In genomic region chr6:79544299-79544927, GRCh38 we compare ENCODE assay signal across 8 cellular contexts. TPM values are rescaled to one million over a fixed set of nuclear protein-coding genes. Genes with fewer than 3 reads are reported as not detected.
A peak's percentile ranks its signal among the peaks of the same experiment; 100 is the strongest.
DNase-seq lines count a peak whose midpoint lies in the region; ATAC-seq, FAIRE-seq and TF ChIP-seq lines count a peak whose summit lies in the region.

No MANE protein-coding gene starts in this region.

- H2BK12ac ChIP-seq in neuronal stem cell (ENCODE audit: low read length) = no peak overlapping the region

- no peaks in the 10 kb centered on the region for H3K79me1 ChIP-seq in neuronal stem cell (ENCODE audit: low read depth, low read length)

- ATAC-seq in HepG2 (no peak), HG03066 (IDR thresholded peaks at IDR 0.05; ENCODE audit: low read depth, unreplicated experiment) (peak; percentile 51), SK-N-SH treated with all-trans-retinoic acid at 6 μM for 48 hours (peak; percentile 5; the same call in 1 of the 3 replicates), upper lobe of left lung (ENCODE audit: low FRiP score in 2 of 2) (no peak)

- peaks cover 2% of the 10 kb centered on the region for H3K9me1 ChIP-seq in keratinocyte (ENCODE audit: control insufficient read depth, extremely low read depth, insufficient read depth, low read length)

- no peak overlapping the region for H3K4me3 ChIP-seq in liver (ENCODE audit: low read depth in 1 of 3, low read length in 3 of 3)
- H3K4me3 ChIP-seq in HepG2 (replicated peaks in 1 of 3; ENCODE audit: insufficient read depth in 1 of 3, low read depth in 2 of 3, low read length in 3 of 3) = no peak overlapping the region
- no peak overlapping the region for H3K4me3 ChIP-seq in keratinocyte (ENCODE audit: control insufficient read depth in 2 of 3, extremely low read depth in 1 of 3, insufficient read depth in 2 of 3, low read depth in 1 of 3, low read length in 3 of 3)
- peak overlapping the region in 2 of 4 donors; percentile 1 to 4 for H3K4me3 ChIP-seq in upper lobe of left lung
- H3K4me3 ChIP-seq in neuronal stem cell (ENCODE audit: low read length in 2 of 2) = no peak overlapping the region

- FAIRE-seq in HepG2 (lab: Jason Lieb, UNC) = no peak
- FAIRE-seq in keratinocyte (lab: Jason Lieb, UNC) = no peak

- peak overlapping the region in 1 of 2 donors; percentile 38 for H3K9ac ChIP-seq in liver (ENCODE audit: low read depth in 1 of 2, low read length in 2 of 2)
- no peak overlapping the region for H3K9ac ChIP-seq in HepG2 (ENCODE audit: insufficient read depth, low read depth, low read length)
- H3K9ac ChIP-seq in keratinocyte (ENCODE audit: control insufficient read depth, extremely low read depth, insufficient read depth, low read length) = peak overlapping the region; percentile 52
- H3K9ac ChIP-seq in neuronal stem cell (ENCODE audit: low read depth, low read length, poor library complexity) = no peak overlapping the region

- H3K79me2 ChIP-seq in HepG2 (ENCODE audit: insufficient read depth, low read length) (no peaks in the 10 kb centered on the region), keratinocyte (ENCODE audit: control insufficient read depth, insufficient read depth, low read length) (no peaks in the 10 kb centered on the region)

- no peaks in the 10 kb centered on the region for H3K27me3 ChIP-seq in liver (ENCODE audit: control insufficient read depth in 4 of 4, insufficient read depth in 4 of 4, low read length in 3 of 4)
- no peaks in the 10 kb centered on the region for H3K27me3 ChIP-seq in HepG2 (ENCODE audit: control insufficient read depth in 1 of 2, insufficient read depth in 2 of 2, low read length in 2 of 2)
- H3K27me3 ChIP-seq in keratinocyte (ENCODE audit: control insufficient read depth, extremely low read depth, insufficient read depth, low read length) = no peaks in the 10 kb centered on the region
- no peaks in the 10 kb centered on the region for H3K27me3 ChIP-seq in upper lobe of left lung
- no peaks in the 10 kb centered on the region for H3K27me3 ChIP-seq in neuronal stem cell (ENCODE audit: control insufficient read depth in 3 of 3, insufficient read depth in 3 of 3, low read depth in 1 of 3, low read length in 3 of 3)

- H3K14ac ChIP-seq in neuronal stem cell (ENCODE audit: low read length) = no peak overlapping the region

- CTCF ChIA-PET in HepG2 (lab: Yijun Ruan, JAX; ENCODE audit: low intra/inter-chr PET ratio, low total read pairs) = no interaction called here

- in situ Hi-C loops in HepG2 (cut with HindIII; ENCODE audit: extremely low pct_ligation_motif_present, low pct_unique_long_range_greater_than_20kb) = no loop called here

- no peak for TF ChIP-seq RAD21 in liver (IDR thresholded peaks at IDR 0.05)
- no peak for TF ChIP-seq RAD21 in HepG2 (CRISPR knock-in tag; IDR thresholded peaks at IDR 0.05)

- H4K8ac ChIP-seq in neuronal stem cell (ENCODE audit: low read depth, low read length) = no peak overlapping the region

- intact Hi-C loops in HepG2 (cut with micrococcal nuclease; ENCODE audit: unreplicated experiment) = no loop called here

- DNase-seq in HepG2 (ENCODE audit: low spot score) = no peak
- DNase-seq in keratinocyte (ENCODE audit: low read depth, low spot score) = no peak
- no peak for DNase-seq in upper lobe of left lung
- DNase-seq in stimulated activated CD4-positive, alpha-beta T cell treated with anti-CD3 and anti-CD28 coated beads, Interleukin-1b, Interleukin-23, amount 100 ng/mL, for 48 hours = no peak
- DNase-seq in neuronal stem cell (ENCODE audit: low spot score) = no peak

- TF ChIP-seq POLR2A in HepG2 (IDR thresholded peaks at IDR 0.05; ENCODE audit: insufficient read depth in 1 of 2, low read depth in 2 of 2, low read length in 2 of 2) (no peak), upper lobe of left lung (IDR thresholded peaks at IDR 0.05) (no peak)

- no peaks in the 10 kb centered on the region for H3K4me1 ChIP-seq in liver (ENCODE audit: control insufficient read depth in 4 of 4, insufficient read depth in 4 of 4, low read length in 3 of 4)
- H3K4me1 ChIP-seq in HepG2 (ENCODE audit: insufficient read depth, low read length) = peaks cover 11% of the 10 kb centered on the region
- H3K4me1 ChIP-seq in keratinocyte (ENCODE audit: control insufficient read depth, extremely low read depth, insufficient read depth, low read length) = peaks cover 17% of the 10 kb centered on the region
- H3K4me1 ChIP-seq in upper lobe of left lung = peaks cover 8 to 18% (median 13%) of the 10 kb centered on the region in 4 donors
- peaks cover 3 to 20% of the 10 kb centered on the region in 2 donors for H3K4me1 ChIP-seq in neuronal stem cell (ENCODE audit: control insufficient read depth in 2 of 2, insufficient read depth in 1 of 2, low read depth in 1 of 2, low read length in 2 of 2)

- no peak overlapping the region for H3K18ac ChIP-seq in neuronal stem cell (ENCODE audit: low read length)

- H4K20me1 ChIP-seq in HepG2 (ENCODE audit: insufficient read depth, low read length) (no peaks in the 10 kb centered on the region), keratinocyte (ENCODE audit: control insufficient read depth, extremely low read depth, insufficient read depth, low read length) (no peaks in the 10 kb centered on the region)

- no peak overlapping the region for H2AK5ac ChIP-seq in neuronal stem cell (ENCODE audit: low read depth, low read length)

- TF ChIP-seq EP300 in HepG2 (IDR thresholded peaks at IDR 0.05; ENCODE audit: low read depth in 2 of 2, low read length in 2 of 2) (no peak), HepG2 (CRISPR knock-in tag; IDR thresholded peaks at IDR 0.05; ENCODE audit: borderline replicate concordance) (no peak), upper lobe of left lung (IDR thresholded peaks at IDR 0.05) (no peak)

- no TSS peak for BruUV-seq in HepG2 (replicated peaks; lab: Mats Ljungman, UMichigan)

- H3K36me3 ChIP-seq in liver (ENCODE audit: control insufficient read depth in 4 of 4, insufficient read depth in 3 of 4, low read depth in 1 of 4, low read length in 3 of 4) (no peaks in the 10 kb centered on the region), HepG2 (replicated peaks in 1 of 2; ENCODE audit: control insufficient read depth in 1 of 2, insufficient read depth in 2 of 2, low read length in 2 of 2) (peaks cover 2 to 3% of the 10 kb centered on the region in 2 experiments; a peak in 2 of 5 replicates), keratinocyte (ENCODE audit: control insufficient read depth in 2 of 2, extremely low read depth in 1 of 2, insufficient read depth in 2 of 2, low read length in 2 of 2) (no peaks in the 10 kb centered on the region), upper lobe of left lung (no peaks in the 10 kb centered on the region), neuronal stem cell (replicated peaks in 1 of 2; ENCODE audit: control insufficient read depth in 2 of 2, insufficient read depth in 2 of 2, low read length in 2 of 2) (no peaks in the 10 kb centered on the region)

- no peak overlapping the region for H3K23ac ChIP-seq in neuronal stem cell (ENCODE audit: low read depth, low read length, poor library complexity)

- H3K4me2 ChIP-seq in HepG2 (ENCODE audit: low read depth, low read length) (no peak overlapping the region), keratinocyte (ENCODE audit: control insufficient read depth, extremely low read depth, insufficient read depth, low read depth, low read length) (peak overlapping the region; percentile 67), neuronal stem cell (ENCODE audit: insufficient read depth, low read length, poor library complexity, severe bottlenecking) (no peak overlapping the region)

- no peak overlapping the region for H4K91ac ChIP-seq in neuronal stem cell (ENCODE audit: low read depth, low read length, poor library complexity)

- 74% methylated on average over 2 of the region's 2 CpGs for WGBS in liver
- 96% methylated on average over 2 of the region's 2 CpGs for WGBS in HepG2 (ENCODE audit: low lambda C conversion rate)
- 48 to 68% methylated on average over 2 of the region's 2 CpGs for WGBS in upper lobe of left lung, 2 donors
- no CpG with 5 or more reads among the region's 2 CpGs for WGBS in neuronal stem cell (ENCODE audit: extremely low coverage in 2 of 2, insufficient read length in 2 of 2, insufficient replicate concordance in 1 of 2), 2 donors

- no peak overlapping the region for H2AFZ ChIP-seq in HepG2 (ENCODE audit: low read length)
- no peak overlapping the region for H2AFZ ChIP-seq in keratinocyte (ENCODE audit: control insufficient read depth, low read length)
- H2AFZ ChIP-seq in neuronal stem cell (ENCODE audit: low read length) = no peak overlapping the region

- no peak overlapping the region for H2BK15ac ChIP-seq in neuronal stem cell (ENCODE audit: low read length)

- POLR2A ChIA-PET in HepG2 (lab: Yijun Ruan, JAX) = no interaction called here

- no peak overlapping the region for H2BK120ac ChIP-seq in neuronal stem cell (ENCODE audit: low read depth, low read length)

- H3K9me3 ChIP-seq in liver (ENCODE audit: control insufficient read depth in 4 of 4, low read length in 3 of 4) (no peaks in the 10 kb centered on the region), HepG2 (ENCODE audit: low read length) (no peaks in the 10 kb centered on the region), keratinocyte (ENCODE audit: control insufficient read depth, low read depth, low read length) (no peaks in the 10 kb centered on the region), upper lobe of left lung (no peaks in the 10 kb centered on the region), neuronal stem cell (replicated peaks in 1 of 2; ENCODE audit: control insufficient read depth in 2 of 2, insufficient read depth in 1 of 2, low read depth in 1 of 2, low read length in 2 of 2) (no peaks in the 10 kb centered on the region)

- H3K27ac ChIP-seq in liver (ENCODE audit: low read depth in 1 of 2, low read length in 2 of 2) = peak overlapping the region; percentile 30 to 37
- H3K27ac ChIP-seq in HepG2 (ENCODE audit: extremely low read length, insufficient read depth, low read length) = no peak overlapping the region
- peak overlapping the region; percentile 86 for H3K27ac ChIP-seq in keratinocyte (ENCODE audit: control insufficient read depth, insufficient read depth, low read length)
- peak overlapping the region; percentile 45 to 62 (median 54) for H3K27ac ChIP-seq in upper lobe of left lung
- no peak overlapping the region for H3K27ac ChIP-seq in neuronal stem cell (replicated peaks; ENCODE audit: low read length)

- dilution Hi-C loops in keratinocyte (cut with MboI; ENCODE audit: extremely low pct_ligation_motif_present, low sequenced_read_pairs) = no loop called here

- H3K4ac ChIP-seq in neuronal stem cell (ENCODE audit: low read length) = no peak overlapping the region

- no peak for TF ChIP-seq CTCF in liver (IDR thresholded peaks at IDR 0.05; ENCODE audit: low read depth, low read length, missing input control)
- TF ChIP-seq CTCF in HepG2 (CRISPR knock-in tag; IDR thresholded peaks at IDR 0.05) = no peak
- TF ChIP-seq CTCF in keratinocyte (optimal IDR thresholded peaks at IDR 0.05 in 1 of 3, IDR thresholded peaks at IDR 0.05 in 1 of 3, conservative IDR thresholded peaks at IDR 0.05 in 1 of 3; ENCODE audit: extremely low read depth in 1 of 3, insufficient read depth in 2 of 3, low read length in 3 of 3) = no peak
- TF ChIP-seq CTCF in upper lobe of left lung (IDR thresholded peaks at IDR 0.05) = no peak

- no peak overlapping the region for H2BK5ac ChIP-seq in neuronal stem cell (ENCODE audit: low read length)

RNA-seq across cellular contexts. Expression of gene LCA5, which starts 7.2 kb away (rescaled TPM):
- total RNA-seq in liver (1 to 10 TPM in 1 of 2 donors, under 1 TPM in 1; 0.84 to 1.8 TPM), HepG2 (2016; rRNA removed; fragmentation: Illumina TruSeq; extraction: Trizol) (4.6 and 7.7 TPM in 2 replicates), upper lobe of left lung (10 to 100 TPM in 1 of 6 donors, 1 to 10 TPM in 5; 2.9 to 16.6 (median 5.1) TPM)
- polyA plus RNA-seq in liver (under 1 TPM; 0.39 to 0.46 TPM), HepG2 (2011; rRNA removed) (0.56 and 0.84 TPM in 2 replicates), keratinocyte (0.87 to 1.6 TPM (median 1.0 TPM) in 3 replicates)
- total RNA-seq in HepG2 (2016; cell fraction: cytosol; rRNA removed; fragmentation: Illumina TruSeq; extraction: Trizol; ENCODE audit: low read depth) = 1.9 and 2.0 TPM in 2 replicates
- 4.0 and 7.6 TPM in 2 replicates for total RNA-seq in HepG2 (2016; cell fraction: insoluble cytoplasmic fraction; rRNA removed; fragmentation: Illumina TruSeq; extraction: Trizol)
- total RNA-seq in HepG2 (2016; cell fraction: membrane; rRNA removed; fragmentation: Illumina TruSeq; extraction: Trizol) = 2.3 TPM in 2 replicates
- 7.1 and 7.4 TPM in 2 replicates for total RNA-seq in HepG2 (2016; cell fraction: nucleus; rRNA removed; fragmentation: Illumina TruSeq; extraction: Trizol)
- 0.28 and 0.45 TPM in 2 replicates for polyA plus RNA-seq in HepG2 (2011; cell fraction: cytosol; rRNA removed)
- polyA plus RNA-seq in HepG2 (2011; cell fraction: nucleus; rRNA removed) = 0.48 and 0.57 TPM in 2 replicates
- polyA plus RNA-seq in HepG2 (2012) = 1.3 and 1.8 TPM in 2 replicates
- polyA plus RNA-seq in HepG2 (2016; cell fraction: cytosol; fragmentation: Illumina TruSeq; extraction: Trizol; ENCODE audit: low read depth) = 0.10 TPM in 2 replicates
- 3.7 and 4.7 TPM in 2 replicates for polyA plus RNA-seq in HepG2 (2016; cell fraction: insoluble cytoplasmic fraction; fragmentation: Illumina TruSeq; extraction: Trizol; ENCODE audit: low read depth)
- polyA plus RNA-seq in HepG2 (2016; cell fraction: membrane; fragmentation: Illumina TruSeq; extraction: Trizol; ENCODE audit: low read depth) = 0.31 and 0.45 TPM in 2 replicates
- 4.2 and 5.1 TPM in 2 replicates for polyA plus RNA-seq in HepG2 (2016; cell fraction: nucleus; fragmentation: Illumina TruSeq; extraction: Trizol; ENCODE audit: insufficient read depth, low read depth)
- polyA minus RNA-seq in HepG2 (2011; rRNA and poly(A)+ RNA removed; ENCODE audit: low replicate concordance) = 0.14 and 0.62 TPM in 2 replicates
- 1.2 and 1.7 TPM in 2 replicates for polyA minus RNA-seq in HepG2 (2011; cell fraction: cytosol; rRNA and poly(A)+ RNA removed)
- 5.3 and 6.7 TPM in 2 replicates for polyA minus RNA-seq in HepG2 (2011; cell fraction: nucleus; rRNA and poly(A)+ RNA removed)
- polyA plus RNA-seq in keratinocyte (2011; ENCODE audit: low read depth) = 2.5 TPM
- polyA plus RNA-seq in keratinocyte (2011; cell fraction: cytosol; rRNA removed) = 0.75 and 1.4 TPM in 2 replicates
- 1.7 and 2.2 TPM in 2 replicates for polyA plus RNA-seq in keratinocyte (2011; cell fraction: nucleus; rRNA removed)
- polyA plus RNA-seq in keratinocyte (2012; ENCODE audit: low replicate concordance) = 0.87 and 1.2 TPM in 2 replicates
- polyA minus RNA-seq in keratinocyte = 0.23 to 1.7 TPM (median 1.1 TPM) in 3 replicates
- 1.2 TPM for polyA minus RNA-seq in keratinocyte (2011; cell fraction: cytosol; rRNA and poly(A)+ RNA removed)
- polyA minus RNA-seq in keratinocyte (2011; cell fraction: nucleus; rRNA and poly(A)+ RNA removed) = 3.0 and 6.1 TPM in 2 replicates
- polyA plus RNA-seq in neuronal stem cell (2013, experiment 1 of 2) = 6.9 TPM
- 7.0 TPM for polyA plus RNA-seq in neuronal stem cell (2013, experiment 2 of 2)

Comparison
In these comparisons a context has a peak if more than half of its experiments do, and no peak if none do; other contexts are left out.
1. H3K27ac ChIP-seq: peak in liver (2 of 2), keratinocyte (single experiment) and upper lobe of left lung (4 of 4); none in HepG2 (single experiment) and neuronal stem cell (single experiment).
2. ATAC-seq: peak in HG03066 (single experiment) and SK-N-SH treated with all-trans-retinoic acid at 6 μM for 48 hours (single experiment); none in HepG2 (single experiment) and upper lobe of left lung (0 of 2).